In the genomic region with DNA sequence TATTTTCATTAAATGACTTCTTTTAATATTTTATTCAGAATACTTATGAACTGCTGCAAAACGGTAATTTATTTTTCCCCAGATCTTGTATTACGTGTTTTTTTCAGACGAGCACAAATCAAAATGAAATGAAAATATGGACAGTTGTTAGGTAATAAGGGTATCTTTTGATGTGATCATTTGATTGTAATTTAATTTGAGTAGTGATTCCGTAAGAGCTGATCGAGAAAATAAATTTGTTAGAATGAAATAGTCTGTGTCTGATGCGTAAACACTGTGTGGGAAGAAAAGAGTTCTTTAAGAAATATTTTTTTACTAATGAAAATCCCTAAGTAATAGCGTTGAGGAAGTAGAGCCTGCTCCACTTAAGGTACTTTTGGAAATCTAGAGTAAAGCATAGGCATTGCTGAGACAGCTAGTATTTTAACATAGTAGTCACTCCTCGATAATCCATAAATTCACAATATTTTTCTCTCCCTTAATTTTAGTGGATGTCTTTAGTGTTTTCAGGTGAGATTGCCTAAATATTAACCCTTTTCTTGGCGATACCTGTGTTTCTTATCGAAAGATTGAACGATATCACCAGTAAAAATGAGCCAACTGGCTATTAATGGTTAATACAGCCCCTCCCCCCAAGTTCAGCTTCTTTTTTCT, we compare ENCODE assay signal across 23 cellular contexts. TPM values are rescaled to one million over a fixed set of nuclear protein-coding genes. Genes with fewer than 3 reads are reported as not detected.
DNase-seq lines count a peak whose midpoint lies in the region; ATAC-seq, FAIRE-seq and TF ChIP-seq lines count a peak whose summit lies in the region.
"Had no signal": no experiment of that assay in that cellular context is flagged by ENCODE, and none has a peak within 500 bp of the region (broad histone marks: within the 10 kb centered on the region; RNA-seq: fewer than 3 reads in every experiment).

No MANE protein-coding gene starts in this region.

- ATAC-seq in GM12878 (no peak), memory B cell (ENCODE audit: low read depth) (no peak), HG03521 (IDR thresholded peaks at IDR 0.05; ENCODE audit: unreplicated experiment) (no peak)
- ATAC-seq: activated CD4-positive, CD25-positive, alpha-beta regulatory T cell treated with anti-CD3 and anti-CD28 coated beads, Interleukin-2, amount 50 U/mL, for 24 hours; heart left ventricle had no signal

- peaks cover 2% of the 10 kb centered on the region; the same call in 1 of the 3 replicates for H3K9me3 ChIP-seq in GM12878 (replicated peaks; ENCODE audit: control insufficient read depth, insufficient read depth, low read length)
- H3K9me3 ChIP-seq in Caco-2 = no peaks in the 10 kb centered on the region
- H3K9me3 ChIP-seq: heart left ventricle, MG63 had no signal

- no peak for TF ChIP-seq EP300 in GM12878 (IDR thresholded peaks at IDR 0.05; ENCODE audit: borderline replicate concordance in 1 of 2, control insufficient read depth in 1 of 2, low read depth in 2 of 2, low read length in 2 of 2)

- intact Hi-C loops in GM12878 (cut with micrococcal nuclease; ENCODE audit: unreplicated experiment) (no loop called here), Caco-2 (cut with micrococcal nuclease; ENCODE audit: unreplicated experiment) (no loop called here)

- H3K79me2 ChIP-seq in GM12878 (ENCODE audit: control insufficient read depth, insufficient read depth, low read length) = no peaks in the 10 kb centered on the region

- peaks cover 6% of the 10 kb centered on the region for H3K36me3 Mint-ChIP-seq in activated naive CD4-positive, alpha-beta T cell treated with anti-CD3 and anti-CD28 coated beads, Interleukin-2, amount 50 U/mL, for 24 hours
- H3K36me3 Mint-ChIP-seq in memory B cell = peaks cover 7% of the 10 kb centered on the region
- H3K36me3 Mint-ChIP-seq in Caco-2 (ENCODE audit: insufficient read depth, unreplicated experiment) = peaks cover 5% of the 10 kb centered on the region

- SMC1A ChIA-PET in GM12878 (lab: Charles Lee; ENCODE audit: uncharacterized antibody, unreplicated experiment) = no interaction called here

- DNase-seq in activated naive CD4-positive, alpha-beta T cell (lab: John Stamatoyannopoulos, UW) = no peak
- DNase-seq in GM12878 (ENCODE audit: low read depth, low spot score) (no peak), memory B cell (ENCODE audit: low spot score in 2 of 2) (no peak), Caco-2 (no peak), NCI-H446 (lab: John Stamatoyannopoulos, UW) (no peak)
- DNase-seq: activated naive CD4-positive, alpha-beta T cell treated with anti-CD3 and anti-CD28 coated beads, Interleukin-2, amount 10 ng/mL, durations not matched to agents 7 days and 5 days; effector CD4-positive, alpha-beta T cell; heart left ventricle; islet precursor cell; MG63; NCI-H187 treated with DMSO at 0.1 percent for 48 hours; NCI-H526; occipital lobe; SIG-M5; T-helper 2 cell had no signal

- H3K36me3 ChIP-seq in GM12878 (ENCODE audit: control insufficient read depth in 2 of 2, insufficient read depth in 2 of 2, low read length in 1 of 2) (no peaks in the 10 kb centered on the region), Caco-2 (ENCODE audit: control insufficient read depth, insufficient read depth, low read length) (no peaks in the 10 kb centered on the region)
- H3K36me3 ChIP-seq: heart left ventricle, MG63 had no signal

- CTCF ChIA-PET in GM12878 (lab: Yijun Ruan, JAX) = interaction anchor here (1.2 kb wide), 1 partner anchor 9 kb away, joined by 6 read pairs; no protein-coding TSS in a partner anchor
- CTCF ChIA-PET in Caco-2 (lab: Charles Lee) = interaction anchor here (0.7 kb wide), 1 partner anchor 9 kb away, joined by 3 read pairs; no protein-coding TSS in a partner anchor

- no peak for TF ChIP-seq POLR2A in GM12878 (IDR thresholded peaks at IDR 0.05; ENCODE audit: low read depth, low read length)

- no peaks in the 10 kb centered on the region for H4K20me1 ChIP-seq in GM12878 (ENCODE audit: control insufficient read depth, insufficient read depth)

- H3K27ac Mint-ChIP-seq in activated naive CD4-positive, alpha-beta T cell treated with anti-CD3 and anti-CD28 coated beads, Interleukin-2, amount 50 U/mL, for 24 hours = peak overlapping the region; percentile 23
- peak overlapping the region; percentile 67 for H3K27ac Mint-ChIP-seq in memory B cell
- H3K27ac Mint-ChIP-seq in Caco-2 (ENCODE audit: unreplicated experiment) = no peak overlapping the region

- POLR2A ChIA-PET in GM12878 (lab: Charles Lee) = no interaction called here
- POLR2A ChIA-PET in Caco-2 (lab: Charles Lee) = no interaction called here

- peaks cover 27% of the 10 kb centered on the region for H3K4me1 Mint-ChIP-seq in activated naive CD4-positive, alpha-beta T cell treated with anti-CD3 and anti-CD28 coated beads, Interleukin-2, amount 50 U/mL, for 24 hours
- H3K4me1 Mint-ChIP-seq in memory B cell (peaks cover 15% of the 10 kb centered on the region), Caco-2 (ENCODE audit: low read depth, unreplicated experiment) (peaks cover 8% of the 10 kb centered on the region)

- BruUV-seq in GM12878 (replicated peaks; lab: Mats Ljungman, UMichigan) = no TSS peak
- BruUV-seq in Caco-2 (replicated peaks; lab: Mats Ljungman, UMichigan) = no TSS peak

- TF ChIP-seq CTCF in GM12878 (IDR thresholded peaks at IDR 0.05 in 2 of 3, conservative IDR thresholded peaks at IDR 0.05 in 1 of 3; ENCODE audit: control insufficient read depth in 2 of 3, extremely low read depth in 1 of 3, insufficient read depth in 1 of 3, low read depth in 3 of 3, low read length in 3 of 3) (no peak), Caco-2 (IDR thresholded peaks at IDR 0.05; ENCODE audit: insufficient read depth in 1 of 2, low read depth in 1 of 2, low read length in 1 of 2, severe bottlenecking in 1 of 2, unreplicated experiment in 1 of 2) (no peak)

- no peak overlapping the region for H3K4me2 ChIP-seq in GM12878 (ENCODE audit: control insufficient read depth, insufficient read depth)

- H3K9me3 Mint-ChIP-seq in activated naive CD4-positive, alpha-beta T cell treated with anti-CD3 and anti-CD28 coated beads, Interleukin-2, amount 50 U/mL, for 24 hours = peaks cover 20% of the 10 kb centered on the region
- H3K9me3 Mint-ChIP-seq in memory B cell = peaks cover 6% of the 10 kb centered on the region
- H3K9me3 Mint-ChIP-seq in Caco-2 (ENCODE audit: unreplicated experiment) = no peaks in the 10 kb centered on the region
- H3K9me3 Mint-ChIP-seq: activated naive CD4-positive, alpha-beta T cell treated with anti-CD3 and anti-CD28 coated beads, Interleukin-2, amount 10 ng/mL, durations not matched to agents 7 days and 5 days had no signal

- H3K4me1 ChIP-seq in GM12878 (ENCODE audit: control insufficient read depth, insufficient read depth, low read length) = no peaks in the 10 kb centered on the region
- no peaks in the 10 kb centered on the region for H3K4me1 ChIP-seq in Caco-2

- RAD21 ChIA-PET in GM12878 (lab: Charles Lee; ENCODE audit: unreplicated experiment) = no interaction called here

- H3K4me3 ChIP-seq in GM12878 = no peak overlapping the region
- no peak overlapping the region for H3K4me3 ChIP-seq in Caco-2 (ENCODE audit: low read depth, low read length)
- H3K4me3 ChIP-seq: MG63 had no signal

- no peak overlapping the region for H3K9ac ChIP-seq in GM12878 (ENCODE audit: control insufficient read depth, insufficient read depth, low read length)

- no peak overlapping the region for H3K27ac ChIP-seq in GM12878 (ENCODE audit: control insufficient read depth, insufficient read depth)
- peak overlapping the region; percentile 38 for H3K27ac ChIP-seq in temporal lobe (ENCODE audit: low read depth, low read length)
- H3K27ac ChIP-seq: heart left ventricle had no signal

- H3K4me3 Mint-ChIP-seq in activated naive CD4-positive, alpha-beta T cell treated with anti-CD3 and anti-CD28 coated beads, Interleukin-2, amount 50 U/mL, for 24 hours = peak overlapping the region; percentile 38
- H3K4me3 Mint-ChIP-seq in memory B cell (no peak overlapping the region), Caco-2 (ENCODE audit: unreplicated experiment) (no peak overlapping the region)

- in situ Hi-C loops in GM12878 (cut with MboI) = loop anchor here (25.0 kb wide), 1 partner anchor 821 kb away; no protein-coding TSS in a partner anchor

- no peak overlapping the region for H2AFZ ChIP-seq in GM12878 (ENCODE audit: control insufficient read depth, low read depth, low read length)

- TF ChIP-seq RAD21 in GM12878 (IDR thresholded peaks at IDR 0.05; ENCODE audit: insufficient read depth, low read depth, low read length) = no peak

- WGBS in GM12878 (ENCODE audit: insufficient coverage, insufficient replicate concordance, low lambda C conversion rate, missing lambda C conversion rate) = 28% methylated on average over 11 of the region's 11 CpGs

- no peak for FAIRE-seq in GM12878 (lab: Jason Lieb, UNC)
- FAIRE-seq: bronchial epithelial cell, GM12892 had no signal

- peaks cover 61% of the 10 kb centered on the region for H3K27me3 Mint-ChIP-seq in activated naive CD4-positive, alpha-beta T cell treated with anti-CD3 and anti-CD28 coated beads, Interleukin-2, amount 50 U/mL, for 24 hours
- H3K27me3 Mint-ChIP-seq in memory B cell (peaks cover 42% of the 10 kb centered on the region), Caco-2 (ENCODE audit: insufficient read depth, unreplicated experiment) (peaks cover 50% of the 10 kb centered on the region)

- H3K27me3 ChIP-seq in GM12878 (replicated peaks in 1 of 2; ENCODE audit: control insufficient read depth in 2 of 2, insufficient read depth in 2 of 2, low read length in 1 of 2) (peaks cover 15 to 18% of the 10 kb centered on the region in 2 experiments), Caco-2 (replicated peaks; ENCODE audit: control insufficient read depth, insufficient read depth, low read length) (peaks cover 7% of the 10 kb centered on the region)

TF ChIP-seq in GM12878, 131 proteins besides CTCF, POLR2A, EP300 and RAD21 (continues in another document):
- 0 out of 2 replicates have a peak, but pooled peaks have one; percentile 38 for TF ChIP-seq BMI1 (IDR thresholded peaks at IDR 0.05; ENCODE audit: borderline replicate concordance)

RNA-seq across cellular contexts. Expression of a gene that starts 4.5 kb away (rescaled TPM):
- not detected in 2 replicates for total RNA-seq in GM12878 (2013; cell fraction: nucleolus; rRNA removed)
- total RNA-seq in GM12878 (2014; rRNA removed) (not detected in 2 replicates), GM12878 (2014; rRNA removed; fragmentation: Illumina TruSeq; extraction: Trizol) (not detected in 2 replicates), GM12878 (2021) (not detected in 2 replicates), temporal lobe (230 TPM), Caco-2 (2022) (not detected in 2 replicates)
- polyA plus RNA-seq in GM12878 (2011; ENCODE audit: low read depth) = not detected
- polyA plus RNA-seq in GM12878 (2011; rRNA removed) (not detected in 2 replicates), GM12878 (2014; fragmentation: Illumina TruSeq; extraction: Trizol) (not detected in 2 replicates), GM12878 (2014; fragmentation: Nextera tagmentation; extraction: Ambion mirVana) (not detected), GM12878 (2014; rRNA removed) (not detected in 2 replicates), GM12878 (2016; fragmentation: Nextera tagmentation; extraction: Ambion mirVana) (not detected)
- not detected in 2 replicates for polyA plus RNA-seq in GM12878 (2011; cell fraction: cytosol; rRNA removed)
- not detected in 2 replicates for polyA plus RNA-seq in GM12878 (2011; cell fraction: nucleus; rRNA removed)
- not detected in 2 replicates for polyA plus RNA-seq in GM12878 (2012)
- polyA minus RNA-seq in GM12878 (2011; rRNA and poly(A)+ RNA removed) = not detected in 2 replicates
- not detected in 2 replicates for polyA minus RNA-seq in GM12878 (2011; cell fraction: cytosol; rRNA and poly(A)+ RNA removed)
- not detected in 2 replicates for polyA minus RNA-seq in GM12878 (2011; cell fraction: nucleus; rRNA and poly(A)+ RNA removed)
- total RNA-seq: bronchial epithelial cell, G401, mesenteric fat pad had no signal

Comparison
In these comparisons a context has a peak if more than half of its experiments do, and no peak if none do; other contexts are left out.
1. RNA of a gene that starts 4.5 kb away (total RNA-seq): 230 TPM in temporal lobe (single experiment); not detected in GM12878 and not detected in Caco-2; every median in the first group is over 100 times any median in the second.